ENCODE assay signal across 16 cellular contexts in genomic region chr21:26461500-26461899, GRCh38.
"Had no signal": no experiment of that assay in that cellular context is flagged by ENCODE, and none has a peak within 500 bp of the region (broad histone marks: within the 10 kb centered on the region; RNA-seq: fewer than 3 reads in every experiment).

No MANE protein-coding gene starts in this region.

- H3K4me1 Mint-ChIP-seq: activated B cell treated with CpG ODN at 0.5 μM for 24 hours; activated CD8-positive, alpha-beta memory T cell treated with anti-CD3 and anti-CD28 coated beads, Interleukin-2, amount 10 ng/mL, durations not matched to agents 7 days and 5 days; activated naive CD4-positive, alpha-beta T cell treated with anti-CD3 and anti-CD28 coated beads, Interleukin-2, amount 50 U/mL, for 24 hours; neural crest cell had no signal

- H3K27me3 ChIP-seq: brain microvascular endothelial cell, dorsolateral prefrontal cortex, gastroesophageal sphincter, stomach had no signal

- H3K4me3 ChIP-seq: dorsolateral prefrontal cortex, gastroesophageal sphincter, stomach, thoracic aorta had no signal

- H3K27ac ChIP-seq: brain microvascular endothelial cell, dorsolateral prefrontal cortex, gastroesophageal sphincter, stomach, thoracic aorta had no signal

- H3K4me3 Mint-ChIP-seq: activated B cell treated with CpG ODN at 0.5 μM for 24 hours; activated CD8-positive, alpha-beta memory T cell treated with anti-CD3 and anti-CD28 coated beads, Interleukin-2, amount 10 ng/mL, durations not matched to agents 7 days and 5 days; activated naive CD4-positive, alpha-beta T cell treated with anti-CD3 and anti-CD28 coated beads, Interleukin-2, amount 50 U/mL, for 24 hours; activated T-cell treated with anti-CD3 and anti-CD28 coated beads, Interleukin-2, amount 50 U/mL, for 24 hours; neural crest cell; T-helper 1 cell treated with Interleukin-12 subunit alpha and Interleukin-12 subunit beta and Interleukin-4 antibody, amounts not matched to agents 30 μg/mL and 1 μg/mL, for 36 hours had no signal

- DNase-seq: activated B cell treated with CpG ODN at 0.5 μM for 24 hours; activated CD4-positive, alpha-beta T cell treated with anti-CD3 and anti-CD28 coated beads, Interleukin-2, amount 50 U/mL, for 4 hours; activated CD8-positive, alpha-beta memory T cell treated with anti-CD3 and anti-CD28 coated beads, Interleukin-2, amount 10 ng/mL, durations not matched to agents 7 days and 5 days; activated effector memory CD4-positive, alpha-beta T cell treated with Interleukin-2 at 50 U/mL for 16 hours; activated T-cell treated with anti-CD3 and anti-CD28 coated beads, Interleukin-2, amount 50 U/mL, for 24 hours; amniotic stem cell; brain microvascular endothelial cell; dorsolateral prefrontal cortex; left ventricle myocardium superior; stimulated activated CD4-positive, alpha-beta T cell treated with anti-CD3 and anti-CD28 coated beads, Interleukin-4, amount 100 ng/mL, for 24 hours; stomach had no signal

- H3K9me3 ChIP-seq: gastroesophageal sphincter, thoracic aorta had no signal

- H3K9me3 Mint-ChIP-seq: activated naive CD4-positive, alpha-beta T cell treated with anti-CD3 and anti-CD28 coated beads, Interleukin-2, amount 50 U/mL, for 24 hours had no signal

- H3K36me3 ChIP-seq: brain microvascular endothelial cell, gastroesophageal sphincter, stomach, thoracic aorta had no signal

- H3K27ac Mint-ChIP-seq: activated B cell treated with CpG ODN at 0.5 μM for 24 hours; activated CD8-positive, alpha-beta memory T cell treated with anti-CD3 and anti-CD28 coated beads, Interleukin-2, amount 10 ng/mL, durations not matched to agents 7 days and 5 days; activated naive CD4-positive, alpha-beta T cell treated with anti-CD3 and anti-CD28 coated beads, Interleukin-2, amount 50 U/mL, for 24 hours; activated T-cell treated with anti-CD3 and anti-CD28 coated beads, Interleukin-2, amount 50 U/mL, for 24 hours; T-helper 1 cell treated with Interleukin-12 subunit alpha and Interleukin-12 subunit beta and Interleukin-4 antibody, amounts not matched to agents 30 μg/mL and 1 μg/mL, for 36 hours had no signal

- H3K36me3 Mint-ChIP-seq: activated CD8-positive, alpha-beta memory T cell treated with anti-CD3 and anti-CD28 coated beads, Interleukin-2, amount 10 ng/mL, durations not matched to agents 7 days and 5 days; activated naive CD4-positive, alpha-beta T cell treated with anti-CD3 and anti-CD28 coated beads, Interleukin-2, amount 50 U/mL, for 24 hours had no signal

- H3K4me1 ChIP-seq: gastroesophageal sphincter, stomach had no signal

- H3K27me3 Mint-ChIP-seq: activated B cell treated with CpG ODN at 0.5 μM for 24 hours; activated CD8-positive, alpha-beta memory T cell treated with anti-CD3 and anti-CD28 coated beads, Interleukin-2, amount 10 ng/mL, durations not matched to agents 7 days and 5 days; activated T-cell treated with anti-CD3 and anti-CD28 coated beads, Interleukin-2, amount 50 U/mL, for 24 hours had no signal
